8 cellular contexts compared by ENCODE assay signal in the genomic region with DNA sequence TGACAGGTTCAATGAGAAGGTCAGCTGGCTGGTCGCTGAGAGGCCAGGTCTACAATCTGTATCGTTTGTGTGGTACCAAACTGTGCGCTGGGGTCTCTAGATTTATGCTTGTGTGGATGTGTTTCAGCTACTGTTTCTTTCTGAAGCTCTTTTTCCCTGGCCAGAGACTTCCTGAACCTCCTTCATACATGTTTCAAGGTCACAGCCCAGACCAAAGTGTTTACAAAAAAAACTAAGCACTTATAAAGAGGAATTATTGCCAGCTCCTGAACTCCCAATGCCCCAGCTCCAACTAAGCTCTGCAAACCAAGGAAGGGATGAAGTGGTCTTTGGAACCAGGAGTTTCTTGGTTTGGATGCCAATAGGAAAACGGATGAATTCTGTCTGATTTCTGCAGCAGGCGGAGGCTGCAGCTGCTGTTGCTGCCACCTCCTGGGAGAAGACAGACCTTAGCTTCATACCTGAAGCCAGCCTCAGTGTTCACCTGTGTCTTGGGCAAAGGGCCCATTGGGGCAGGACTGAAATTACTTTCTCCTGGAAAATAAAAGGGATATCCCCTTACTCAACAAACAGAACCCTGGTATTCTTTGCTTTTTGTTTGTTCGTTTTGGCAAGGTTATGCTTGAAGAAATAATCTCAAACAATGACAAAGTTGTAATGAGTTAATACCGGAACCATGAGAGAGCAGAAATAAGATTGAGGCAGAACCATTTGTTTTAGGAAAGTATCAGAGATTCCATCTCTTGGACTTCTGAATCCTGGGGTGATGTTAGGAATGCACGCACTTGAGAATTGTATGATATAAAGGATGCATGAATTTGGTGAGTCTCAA. TPM values are rescaled to one million over a fixed set of nuclear protein-coding genes. Genes with fewer than 3 reads are reported as not detected.
DNase-seq lines count a peak whose midpoint lies in the region; ATAC-seq and TF ChIP-seq lines count a peak whose summit lies in the region.

No MANE protein-coding gene starts in this region.

- H3K4me3 ChIP-seq in GM06990 (replicated peaks; ENCODE audit: low read depth, low read length): no peak overlapping the region

- DNase-seq in GM06990 (ENCODE audit: extremely low read depth, insufficient read length): no peak
- peak; percentile 66 for DNase-seq in NCI-H69 (lab: John Stamatoyannopoulos, UW)
- peak; percentile 56 for DNase-seq in astrocyte of the hippocampus (ENCODE audit: low read depth, low spot score)
- peak in 1 of 2 donors; percentile 43 for DNase-seq in left colon
- no peak for DNase-seq in UCSD-AML1 (lab: John Stamatoyannopoulos, UW; ENCODE audit: unreplicated experiment)
- no peak for DNase-seq in CD1c-positive myeloid dendritic cell (ENCODE audit: extremely low spot score)

- TF ChIP-seq CTCF in GM06990 (IDR thresholded peaks at IDR 0.05; ENCODE audit: insufficient read depth, low read length, poor library complexity, severe bottlenecking): peak; percentile 61

- intact Hi-C loops in left colon (cut with DNase I, micrococcal nuclease): no loop called here

- H3K36me3 ChIP-seq in GM06990 (ENCODE audit: control insufficient read depth, insufficient read depth, low read length): no peaks in the 10 kb centered on the region

- H3K27me3 ChIP-seq in GM06990 (replicated peaks; ENCODE audit: control insufficient read depth, insufficient read depth, low read length): no peaks in the 10 kb centered on the region

- ATAC-seq in left colon (peak; percentile 77), HG03565 (IDR thresholded peaks at IDR 0.05; ENCODE audit: unreplicated experiment) (no peak), HG02610 (IDR thresholded peaks at IDR 0.05; ENCODE audit: unreplicated experiment) (no peak)

RNA-seq across cellular contexts. Expression of a gene that starts 24.6 kb away (rescaled TPM):
- 10 to 100 TPM; 38.7 to 57.7 TPM for total RNA-seq in left colon

Comparison
In these comparisons a context has a peak if more than half of its experiments do, and no peak if none do; other contexts are left out.
1. DNase-seq: peak in NCI-H69 (single experiment) and astrocyte of the hippocampus (single experiment); none in GM06990 (single experiment), UCSD-AML1 (single experiment) and CD1c-positive myeloid dendritic cell (single experiment).